ENCODE assay signal across 1 cellular context in the genomic region with DNA sequence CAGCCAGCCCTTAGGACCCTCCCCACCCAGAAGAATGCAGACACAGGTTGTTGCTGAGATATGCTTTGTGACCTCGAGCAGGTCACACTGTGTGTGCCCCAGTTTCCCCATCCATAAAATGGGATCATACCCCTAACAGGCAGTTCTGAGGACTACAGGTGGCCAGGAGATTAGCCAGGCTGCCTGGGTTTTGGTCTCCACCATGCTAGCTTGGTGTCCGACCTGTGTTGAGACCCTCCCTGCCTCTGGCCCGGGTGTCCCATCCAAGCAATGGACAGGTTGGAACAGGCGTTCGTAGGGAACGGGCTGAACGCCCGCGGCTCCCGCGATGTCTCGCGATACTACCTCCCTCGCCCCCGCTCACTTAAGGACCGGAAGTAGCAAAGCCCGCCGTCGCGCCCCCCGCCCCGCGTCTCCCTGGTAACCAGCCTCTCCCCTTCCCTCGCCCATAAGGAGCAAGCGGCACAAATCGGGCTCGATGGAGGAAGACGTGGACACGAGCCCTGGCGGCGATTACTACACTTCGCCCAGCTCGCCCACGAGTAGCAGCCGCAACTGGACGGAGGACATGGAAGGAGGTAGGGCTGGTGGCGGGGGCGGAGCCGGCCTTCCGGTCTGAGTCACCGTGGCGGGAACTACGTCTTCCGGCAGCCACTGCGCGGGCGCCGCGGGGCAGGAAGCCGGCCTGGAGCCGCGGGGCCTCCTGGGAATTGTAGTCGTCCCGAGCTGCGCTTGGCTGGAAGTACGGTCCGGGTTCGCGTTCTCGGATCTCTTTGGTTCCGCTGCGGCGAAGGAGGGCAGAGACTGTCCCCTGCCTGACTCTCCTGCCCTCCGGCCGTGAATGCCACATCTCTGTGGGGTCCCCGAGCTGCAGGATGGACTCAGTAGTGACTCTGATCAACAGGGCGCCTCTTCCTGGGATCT.
TF ChIP-seq lines count a peak whose summit lies in the region.

No MANE protein-coding gene starts in this region.

TF ChIP-seq in HepG2, 621 proteins besides CTCF, POLR2A, EP300 and RAD21 (continued from another document and continues in another):
- TF ChIP-seq THAP9 (CRISPR knock-in tag; IDR thresholded peaks at IDR 0.05; ENCODE audit: borderline replicate concordance), result peak; percentile 69; the same call in 1 of the 2 replicates
- TF ChIP-seq ZNF652 (CRISPR knock-in tag; IDR thresholded peaks at IDR 0.05; ENCODE audit: borderline replicate concordance, low read depth), result no peak
- TF ChIP-seq, protein P1, sequence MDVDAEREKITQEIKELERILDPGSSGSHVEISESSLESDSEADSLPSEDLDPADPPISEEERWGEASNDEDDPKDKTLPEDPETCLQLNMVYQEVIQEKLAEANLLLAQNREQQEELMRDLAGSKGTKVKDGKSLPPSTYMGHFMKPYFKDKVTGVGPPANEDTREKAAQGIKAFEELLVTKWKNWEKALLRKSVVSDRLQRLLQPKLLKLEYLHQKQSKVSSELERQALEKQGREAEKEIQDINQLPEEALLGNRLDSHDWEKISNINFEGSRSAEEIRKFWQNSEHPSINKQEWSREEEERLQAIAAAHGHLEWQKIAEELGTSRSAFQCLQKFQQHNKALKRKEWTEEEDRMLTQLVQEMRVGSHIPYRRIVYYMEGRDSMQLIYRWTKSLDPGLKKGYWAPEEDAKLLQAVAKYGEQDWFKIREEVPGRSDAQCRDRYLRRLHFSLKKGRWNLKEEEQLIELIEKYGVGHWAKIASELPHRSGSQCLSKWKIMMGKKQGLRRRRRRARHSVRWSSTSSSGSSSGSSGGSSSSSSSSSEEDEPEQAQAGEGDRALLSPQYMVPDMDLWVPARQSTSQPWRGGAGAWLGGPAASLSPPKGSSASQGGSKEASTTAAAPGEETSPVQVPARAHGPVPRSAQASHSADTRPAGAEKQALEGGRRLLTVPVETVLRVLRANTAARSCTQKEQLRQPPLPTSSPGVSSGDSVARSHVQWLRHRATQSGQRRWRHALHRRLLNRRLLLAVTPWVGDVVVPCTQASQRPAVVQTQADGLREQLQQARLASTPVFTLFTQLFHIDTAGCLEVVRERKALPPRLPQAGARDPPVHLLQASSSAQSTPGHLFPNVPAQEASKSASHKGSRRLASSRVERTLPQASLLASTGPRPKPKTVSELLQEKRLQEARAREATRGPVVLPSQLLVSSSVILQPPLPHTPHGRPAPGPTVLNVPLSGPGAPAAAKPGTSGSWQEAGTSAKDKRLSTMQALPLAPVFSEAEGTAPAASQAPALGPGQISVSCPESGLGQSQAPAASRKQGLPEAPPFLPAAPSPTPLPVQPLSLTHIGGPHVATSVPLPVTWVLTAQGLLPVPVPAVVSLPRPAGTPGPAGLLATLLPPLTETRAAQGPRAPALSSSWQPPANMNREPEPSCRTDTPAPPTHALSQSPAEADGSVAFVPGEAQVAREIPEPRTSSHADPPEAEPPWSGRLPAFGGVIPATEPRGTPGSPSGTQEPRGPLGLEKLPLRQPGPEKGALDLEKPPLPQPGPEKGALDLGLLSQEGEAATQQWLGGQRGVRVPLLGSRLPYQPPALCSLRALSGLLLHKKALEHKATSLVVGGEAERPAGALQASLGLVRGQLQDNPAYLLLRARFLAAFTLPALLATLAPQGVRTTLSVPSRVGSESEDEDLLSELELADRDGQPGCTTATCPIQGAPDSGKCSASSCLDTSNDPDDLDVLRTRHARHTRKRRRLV (CRISPR knock-in tag; IDR thresholded peaks at IDR 0.05), result no peak
- TF ChIP-seq SIN3B (IDR thresholded peaks at IDR 0.05; ENCODE audit: low read length), result no peak
- TF ChIP-seq, protein P2, sequence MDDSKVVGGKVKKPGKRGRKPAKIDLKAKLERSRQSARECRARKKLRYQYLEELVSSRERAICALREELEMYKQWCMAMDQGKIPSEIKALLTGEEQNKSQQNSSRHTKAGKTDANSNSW (CRISPR knock-in tag; IDR thresholded peaks at IDR 0.05; ENCODE audit: borderline replicate concordance), result no peak
- no peak for TF ChIP-seq ZNF761 (CRISPR knock-in tag; conservative IDR thresholded peaks at IDR 0.05)
- TF ChIP-seq, protein P3, sequence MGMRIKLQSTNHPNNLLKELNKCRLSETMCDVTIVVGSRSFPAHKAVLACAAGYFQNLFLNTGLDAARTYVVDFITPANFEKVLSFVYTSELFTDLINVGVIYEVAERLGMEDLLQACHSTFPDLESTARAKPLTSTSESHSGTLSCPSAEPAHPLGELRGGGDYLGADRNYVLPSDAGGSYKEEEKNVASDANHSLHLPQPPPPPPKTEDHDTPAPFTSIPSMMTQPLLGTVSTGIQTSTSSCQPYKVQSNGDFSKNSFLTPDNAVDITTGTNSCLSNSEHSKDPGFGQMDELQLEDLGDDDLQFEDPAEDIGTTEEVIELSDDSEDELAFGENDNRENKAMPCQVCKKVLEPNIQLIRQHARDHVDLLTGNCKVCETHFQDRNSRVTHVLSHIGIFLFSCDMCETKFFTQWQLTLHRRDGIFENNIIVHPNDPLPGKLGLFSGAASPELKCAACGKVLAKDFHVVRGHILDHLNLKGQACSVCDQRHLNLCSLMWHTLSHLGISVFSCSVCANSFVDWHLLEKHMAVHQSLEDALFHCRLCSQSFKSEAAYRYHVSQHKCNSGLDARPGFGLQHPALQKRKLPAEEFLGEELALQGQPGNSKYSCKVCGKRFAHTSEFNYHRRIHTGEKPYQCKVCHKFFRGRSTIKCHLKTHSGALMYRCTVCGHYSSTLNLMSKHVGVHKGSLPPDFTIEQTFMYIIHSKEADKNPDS (CRISPR knock-in tag; IDR thresholded peaks at IDR 0.05), result 0 out of 2 replicates have a peak, but pooled peaks have one; percentile 46
- TF ChIP-seq TEAD3 (CRISPR knock-in tag; optimal IDR thresholded peaks at IDR 0.05; ENCODE audit: borderline replicate concordance), result no peak
- 0 out of 2 replicates have a peak, but pooled peaks have one; percentile 36 for TF ChIP-seq ARNTL (CRISPR knock-in tag; IDR thresholded peaks at IDR 0.05)
- TF ChIP-seq ZFP1 (CRISPR knock-in tag; IDR thresholded peaks at IDR 0.05), result no peak
- no peak for TF ChIP-seq ONECUT2 (CRISPR knock-in tag; IDR thresholded peaks at IDR 0.05)
- TF ChIP-seq ZNF816 (CRISPR knock-in tag; IDR thresholded peaks at IDR 0.05; ENCODE audit: borderline replicate concordance), result no peak
- TF ChIP-seq GPN1 (CRISPR knock-in tag; IDR thresholded peaks at IDR 0.05; ENCODE audit: borderline replicate concordance), result no peak
- TF ChIP-seq ZNF280D (CRISPR knock-in tag; IDR thresholded peaks at IDR 0.05), result no peak
- TF ChIP-seq, protein P4, sequence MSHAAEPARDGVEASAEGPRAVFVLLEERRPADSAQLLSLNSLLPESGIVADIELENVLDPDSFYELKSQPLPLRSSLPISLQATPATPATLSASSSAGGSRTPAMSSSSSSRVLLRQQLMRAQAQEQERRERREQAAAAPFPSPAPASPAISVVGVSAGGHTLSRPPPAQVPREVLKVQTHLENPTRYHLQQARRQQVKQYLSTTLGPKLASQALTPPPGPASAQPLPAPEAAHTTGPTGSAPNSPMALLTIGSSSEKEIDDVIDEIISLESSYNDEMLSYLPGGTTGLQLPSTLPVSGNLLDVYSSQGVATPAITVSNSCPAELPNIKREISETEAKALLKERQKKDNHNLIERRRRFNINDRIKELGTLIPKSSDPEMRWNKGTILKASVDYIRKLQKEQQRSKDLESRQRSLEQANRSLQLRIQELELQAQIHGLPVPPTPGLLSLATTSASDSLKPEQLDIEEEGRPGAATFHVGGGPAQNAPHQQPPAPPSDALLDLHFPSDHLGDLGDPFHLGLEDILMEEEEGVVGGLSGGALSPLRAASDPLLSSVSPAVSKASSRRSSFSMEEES (CRISPR knock-in tag; IDR thresholded peaks at IDR 0.05), result no peak
- TF ChIP-seq ZNF773 (CRISPR knock-in tag; IDR thresholded peaks at IDR 0.05; ENCODE audit: borderline replicate concordance), result no peak
- 0 out of 2 replicates have a peak, but pooled peaks have one; percentile 62 for TF ChIP-seq ZFP62 (CRISPR knock-in tag; IDR thresholded peaks at IDR 0.05)
- TF ChIP-seq SMARCC2 (IDR thresholded peaks at IDR 0.05), result no peak
- TF ChIP-seq ZNF672 (CRISPR knock-in tag; IDR thresholded peaks at IDR 0.05), result no peak
- peak; percentile 40; the same call in 1 of the 2 replicates for TF ChIP-seq ZSCAN31 (CRISPR knock-in tag; IDR thresholded peaks at IDR 0.05; ENCODE audit: low read depth)
- TF ChIP-seq TIGD3 (CRISPR knock-in tag; IDR thresholded peaks at IDR 0.05; ENCODE audit: borderline replicate concordance), result no peak
- no peak for TF ChIP-seq ZNF263 (CRISPR knock-in tag; IDR thresholded peaks at IDR 0.05)
- no peak for TF ChIP-seq MIXL1 (CRISPR knock-in tag; IDR thresholded peaks at IDR 0.05)
- TF ChIP-seq ZNF549 (CRISPR knock-in tag; IDR thresholded peaks at IDR 0.05), result no peak
- TF ChIP-seq DNMT3B (CRISPR knock-in tag; conservative IDR thresholded peaks at IDR 0.05), result no peak
- no peak for TF ChIP-seq NR1H2 (CRISPR knock-in tag; IDR thresholded peaks at IDR 0.05; ENCODE audit: borderline replicate concordance, low read depth)
- TF ChIP-seq, protein P5, sequence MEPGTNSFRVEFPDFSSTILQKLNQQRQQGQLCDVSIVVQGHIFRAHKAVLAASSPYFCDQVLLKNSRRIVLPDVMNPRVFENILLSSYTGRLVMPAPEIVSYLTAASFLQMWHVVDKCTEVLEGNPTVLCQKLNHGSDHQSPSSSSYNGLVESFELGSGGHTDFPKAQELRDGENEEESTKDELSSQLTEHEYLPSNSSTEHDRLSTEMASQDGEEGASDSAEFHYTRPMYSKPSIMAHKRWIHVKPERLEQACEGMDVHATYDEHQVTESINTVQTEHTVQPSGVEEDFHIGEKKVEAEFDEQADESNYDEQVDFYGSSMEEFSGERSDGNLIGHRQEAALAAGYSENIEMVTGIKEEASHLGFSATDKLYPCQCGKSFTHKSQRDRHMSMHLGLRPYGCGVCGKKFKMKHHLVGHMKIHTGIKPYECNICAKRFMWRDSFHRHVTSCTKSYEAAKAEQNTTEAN (CRISPR knock-in tag; conservative IDR thresholded peaks at IDR 0.05), result no peak
- TF ChIP-seq ZNF747 (CRISPR knock-in tag; IDR thresholded peaks at IDR 0.05; ENCODE audit: borderline replicate concordance), result no peak
- TF ChIP-seq, protein P6, sequence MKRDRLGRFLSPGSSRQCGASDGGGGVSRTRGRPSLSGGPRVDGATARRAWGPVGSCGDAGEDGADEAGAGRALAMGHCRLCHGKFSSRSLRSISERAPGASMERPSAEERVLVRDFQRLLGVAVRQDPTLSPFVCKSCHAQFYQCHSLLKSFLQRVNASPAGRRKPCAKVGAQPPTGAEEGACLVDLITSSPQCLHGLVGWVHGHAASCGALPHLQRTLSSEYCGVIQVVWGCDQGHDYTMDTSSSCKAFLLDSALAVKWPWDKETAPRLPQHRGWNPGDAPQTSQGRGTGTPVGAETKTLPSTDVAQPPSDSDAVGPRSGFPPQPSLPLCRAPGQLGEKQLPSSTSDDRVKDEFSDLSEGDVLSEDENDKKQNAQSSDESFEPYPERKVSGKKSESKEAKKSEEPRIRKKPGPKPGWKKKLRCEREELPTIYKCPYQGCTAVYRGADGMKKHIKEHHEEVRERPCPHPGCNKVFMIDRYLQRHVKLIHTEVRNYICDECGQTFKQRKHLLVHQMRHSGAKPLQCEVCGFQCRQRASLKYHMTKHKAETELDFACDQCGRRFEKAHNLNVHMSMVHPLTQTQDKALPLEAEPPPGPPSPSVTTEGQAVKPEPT (CRISPR knock-in tag; IDR thresholded peaks at IDR 0.05; ENCODE audit: low read depth), result no peak
- TF ChIP-seq SKI (IDR thresholded peaks at IDR 0.05; ENCODE audit: partially characterized antibody), result no peak
- TF ChIP-seq LBX2 (CRISPR knock-in tag; IDR thresholded peaks at IDR 0.05; ENCODE audit: borderline replicate concordance), result no peak
- TF ChIP-seq HDAC6 (IDR thresholded peaks at IDR 0.05; ENCODE audit: low read depth, low read length), result no peak
- no peak for TF ChIP-seq ZNF292 (CRISPR knock-in tag; IDR thresholded peaks at IDR 0.05; ENCODE audit: borderline replicate concordance, low read depth)
